ENCODE assay signal across 8 cellular contexts in the genomic region with DNA sequence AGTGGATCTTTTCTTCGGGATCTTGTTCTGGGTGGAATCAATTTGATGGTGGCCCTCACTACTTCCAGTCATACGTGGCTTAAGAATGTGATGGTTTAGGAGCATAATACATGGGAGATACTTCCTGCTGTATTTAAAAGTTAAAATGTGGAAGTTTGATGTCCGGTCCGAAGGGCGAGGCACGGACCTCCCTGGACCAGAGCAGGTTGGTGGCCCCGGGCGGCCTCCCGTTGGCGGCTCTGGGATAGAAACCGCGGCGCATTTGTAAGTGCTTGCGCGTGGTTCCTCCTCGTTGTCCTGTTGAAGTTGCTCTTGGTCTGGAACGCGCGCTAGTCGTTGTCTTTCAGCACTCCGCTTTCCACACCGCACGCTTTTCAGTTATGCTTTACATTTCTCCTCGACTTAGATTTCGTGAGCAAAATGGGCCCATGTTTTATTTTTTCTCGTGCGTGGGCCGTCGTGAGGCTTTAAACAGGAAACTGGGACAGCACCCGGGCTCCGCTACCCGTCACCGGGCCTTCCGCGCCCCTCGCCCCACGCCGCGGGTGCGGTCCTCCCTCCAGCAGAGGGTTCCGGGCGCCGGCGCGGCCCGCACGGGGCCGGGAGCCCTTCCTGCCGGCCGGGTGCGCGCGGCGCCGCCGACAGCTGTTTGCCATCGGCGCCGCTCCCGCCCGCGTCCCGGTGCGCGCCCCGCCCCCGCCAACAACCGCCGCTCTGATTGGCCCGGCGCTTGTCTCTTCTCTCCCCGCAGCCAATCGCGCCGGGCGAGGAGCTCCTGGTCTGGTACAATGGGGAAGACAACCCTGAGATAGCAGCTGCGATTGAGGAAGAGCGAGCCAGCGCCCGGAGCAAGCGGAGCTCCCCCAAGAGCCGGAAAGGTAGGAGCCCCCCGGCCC. TPM values are rescaled to one million over a fixed set of nuclear protein-coding genes. Genes with fewer than 3 reads are reported as not detected.
DNase-seq lines count a peak whose midpoint lies in the region; ATAC-seq and TF ChIP-seq lines count a peak whose summit lies in the region.

No MANE protein-coding gene starts in this region.

- CTCF ChIA-PET in CD4-positive, alpha-beta T cell (lab: Charles Lee) = interaction anchor here (0.6 to 2.1 kb wide), 10 partner anchors 8 to 87 kb away, joined by 3 to 17 read pairs (median 6); no protein-coding TSS in a partner anchor

- H3K4me3 ChIP-seq in lower leg skin (ENCODE audit: low read depth, poor library complexity, severe bottlenecking) = peak overlapping the region; percentile 43

- no peaks in the 10 kb centered on the region for H3K9me3 ChIP-seq in CD4-positive, alpha-beta T cell (ENCODE audit: control insufficient read depth, low read length)

- ATAC-seq in CD4-positive, alpha-beta T cell (ENCODE audit: poor library complexity) = peak; percentile 88
- ATAC-seq in GM19438 (IDR thresholded peaks at IDR 0.05; ENCODE audit: low read depth, unreplicated experiment) (peak; percentile 72), HG03571 (IDR thresholded peaks at IDR 0.05; ENCODE audit: unreplicated experiment) (peak; percentile 71)

- peaks cover 42% of the 10 kb centered on the region for H3K36me3 Mint-ChIP-seq in CD4-positive, alpha-beta T cell (ENCODE audit: low read depth)

- peak overlapping the region; percentile 81 for H3K27ac ChIP-seq in CD4-positive, alpha-beta T cell (ENCODE audit: low read depth, low read length)

- H3K27me3 Mint-ChIP-seq in CD4-positive, alpha-beta T cell = no peaks in the 10 kb centered on the region

- peak; percentile 91 to 97 (median 95) for DNase-seq in CD4-positive, alpha-beta T cell
- DNase-seq in NCI-H748 treated with DMSO at 0.1 percent for 48 hours (lab: John Stamatoyannopoulos, UW) = peak; percentile 78
- DNase-seq in activated CD4-positive, alpha-beta T cell treated with anti-CD3 and anti-CD28 coated beads, Interleukin-2, amount 50 U/mL, for 48 hours = peak; percentile 93 to 94
- peak; percentile 81 to 97 for DNase-seq in dermis microvascular lymphatic vessel endothelial cell (ENCODE audit: low read depth in 2 of 2)
- peak; percentile 96 to 99 for DNase-seq in lower leg skin (ENCODE audit: low spot score in 2 of 2)
- DNase-seq in stimulated activated CD4-positive, alpha-beta T cell treated with anti-CD3 and anti-CD28 coated beads, Interleukin-4, amount 100 ng/mL, for 4 hours = peak; percentile 94 to 97

- peaks cover 60% of the 10 kb centered on the region for H3K4me1 Mint-ChIP-seq in CD4-positive, alpha-beta T cell (ENCODE audit: low read depth)

- TF ChIP-seq POLR2A in lower leg skin (IDR thresholded peaks at IDR 0.05) = peak in 1 of 2 donors; percentile 46

- intact Hi-C loops in CD4-positive, alpha-beta T cell (cut with DNase I, micrococcal nuclease) = loop anchor here (1.0 to 5.0 kb wide), 3 partner anchors 18 to 48 kb away; a partner anchor contains a TSS
- intact Hi-C loops in lower leg skin (cut with DNase I; ENCODE audit: low total_unique reads) = no loop called here

- H3K27me3 ChIP-seq in CD4-positive, alpha-beta T cell (ENCODE audit: control insufficient read depth, insufficient read depth, low read length) = no peaks in the 10 kb centered on the region

- POLR2A ChIA-PET in CD4-positive, alpha-beta T cell (lab: Charles Lee) = interaction anchor here (0.6 to 1.6 kb wide), 21 partner anchors 8 to 65 kb away, joined by 3 to 171 read pairs (median 5); a partner anchor contains a TSS

- peak overlapping the region; percentile 95 for H3K27ac Mint-ChIP-seq in CD4-positive, alpha-beta T cell

- no peaks in the 10 kb centered on the region for H3K9me3 Mint-ChIP-seq in CD4-positive, alpha-beta T cell

- peak overlapping the region; percentile 93 for H3K4me3 Mint-ChIP-seq in CD4-positive, alpha-beta T cell

- WGBS in lower leg skin, 2 donors = 1% methylated on average over 45 to 47 of the region's 83 CpGs

- TF ChIP-seq CTCF in CD4-positive, alpha-beta T cell (IDR thresholded peaks at IDR 0.05) = no peak
- no peak for TF ChIP-seq CTCF in lower leg skin (IDR thresholded peaks at IDR 0.05)

RNA-seq across cellular contexts. Expression of a gene that starts 48.9 kb away (rescaled TPM):
- 100 to 1,000 TPM; 136 to 140 TPM for total RNA-seq in CD4-positive, alpha-beta T cell
- 6.3 and 10.9 TPM in 2 replicates for total RNA-seq in dermis microvascular lymphatic vessel endothelial cell
- 10 to 100 TPM; 34.7 to 69.9 (median 41.8) TPM for total RNA-seq in lower leg skin

Comparison
In these comparisons a context has a peak if more than half of its experiments do, and no peak if none do; other contexts are left out.
1. Peak in every context shown above with its lines: DNase-seq, ATAC-seq, H3K4me3 ChIP-seq and H3K27ac ChIP-seq.